8 cellular contexts compared by ENCODE assay signal in genomic region chr2:64750001-64750816, GRCh38.
DNase-seq lines count a peak whose midpoint lies in the region; ATAC-seq and TF ChIP-seq lines count a peak whose summit lies in the region.

No MANE protein-coding gene starts in this region.

- H3K9me3 ChIP-seq in Peyer's patch (no peaks in the 10 kb centered on the region), gastroesophageal sphincter (no peaks in the 10 kb centered on the region), neural progenitor cell (ENCODE audit: low read depth) (no peaks in the 10 kb centered on the region), transverse colon (no peaks in the 10 kb centered on the region)

- peak overlapping the region; percentile 89 for H3K27ac Mint-ChIP-seq in activated naive CD4-positive, alpha-beta T cell treated with anti-CD3 and anti-CD28 coated beads, Interleukin-2, amount 10 ng/mL, durations not matched to agents 7 days and 5 days
- peak overlapping the region; percentile 84 for H3K27ac Mint-ChIP-seq in neural progenitor cell

- H3K9ac ChIP-seq in neural progenitor cell: peak overlapping the region; percentile 64

- peaks cover 26% of the 10 kb centered on the region for H3K4me1 Mint-ChIP-seq in activated naive CD4-positive, alpha-beta T cell treated with anti-CD3 and anti-CD28 coated beads, Interleukin-2, amount 10 ng/mL, durations not matched to agents 7 days and 5 days
- peaks cover 21% of the 10 kb centered on the region for H3K4me1 Mint-ChIP-seq in neural progenitor cell

- H3K27me3 Mint-ChIP-seq in activated naive CD4-positive, alpha-beta T cell treated with anti-CD3 and anti-CD28 coated beads, Interleukin-2, amount 10 ng/mL, durations not matched to agents 7 days and 5 days: peaks cover 3% of the 10 kb centered on the region
- peaks cover 13% of the 10 kb centered on the region for H3K27me3 Mint-ChIP-seq in neural progenitor cell (ENCODE audit: insufficient read depth, low read depth)

- peaks cover 32% of the 10 kb centered on the region for H3F3A ChIP-seq in neural progenitor cell (ENCODE audit: low read depth)

- ATAC-seq in gastroesophageal sphincter: no peak

- H3K4me3 ChIP-seq in Peyer's patch: peak overlapping the region; percentile 71 to 86 (median 77)
- peak overlapping the region; percentile 74 to 89 for H3K4me3 ChIP-seq in gastroesophageal sphincter
- H3K4me3 ChIP-seq in neural progenitor cell: peak overlapping the region; percentile 79
- H3K4me3 ChIP-seq in transverse colon: peak overlapping the region; percentile 54 to 92 (median 74)

- H2AFZ ChIP-seq in neural progenitor cell (replicated peaks): peak overlapping the region; percentile 81

- no peaks in the 10 kb centered on the region for H3K9me3 Mint-ChIP-seq in activated naive CD4-positive, alpha-beta T cell treated with anti-CD3 and anti-CD28 coated beads, Interleukin-2, amount 10 ng/mL, durations not matched to agents 7 days and 5 days
- no peaks in the 10 kb centered on the region for H3K9me3 Mint-ChIP-seq in neural progenitor cell

- H3K4me1 ChIP-seq in Peyer's patch: peaks cover 0 to 23% (median 5%) of the 10 kb centered on the region in 4 donors
- H3K4me1 ChIP-seq in gastroesophageal sphincter: peaks cover 0 to 39% (median 3%) of the 10 kb centered on the region in 3 donors
- H3K4me1 ChIP-seq in neural progenitor cell: peaks cover 4% of the 10 kb centered on the region
- peaks cover 12 to 29% (median 18%) of the 10 kb centered on the region in 4 donors for H3K4me1 ChIP-seq in transverse colon

- intact Hi-C loops in transverse colon (cut with DNase I; ENCODE audit: low total_unique reads): loop anchor here (5.0 kb wide), 2 partner anchors 98 to 112 kb away; partner anchors contain the start of gene SERTAD2

- WGBS in gastroesophageal sphincter (ENCODE audit: low coverage in 1 of 2), 2 donors: 0% methylated on average over 12 to 19 of the region's 38 CpGs
- 0 to 1% methylated on average over 8 to 38 of the region's 38 CpGs for WGBS in transverse colon (ENCODE audit: low coverage in 1 of 2), 2 donors

- peak overlapping the region; percentile 80 for H3K4me2 ChIP-seq in neural progenitor cell

- DNase-seq in DMS79 treated with DMSO at 0.1 percent for 48 hours (lab: John Stamatoyannopoulos, UW): peak; percentile 38
- no peak for DNase-seq in DMS79 (lab: John Stamatoyannopoulos, UW)
- peak; percentile 63 to 73 (median 65) for DNase-seq in Peyer's patch
- peak; percentile 61 for DNase-seq in activated naive CD4-positive, alpha-beta T cell treated with anti-CD3 and anti-CD28 coated beads, Interleukin-2, amount 10 ng/mL, durations not matched to agents 7 days and 5 days
- peak; percentile 52 for DNase-seq in neural progenitor cell (ENCODE audit: low spot score)
- peak; percentile 68 for DNase-seq in transverse colon
- DNase-seq in NCI-H2196 treated with DMSO at 0.1 percent for 48 hours (lab: John Stamatoyannopoulos, UW; ENCODE audit: unreplicated experiment): no peak

- H3K36me3 Mint-ChIP-seq in activated naive CD4-positive, alpha-beta T cell treated with anti-CD3 and anti-CD28 coated beads, Interleukin-2, amount 10 ng/mL, durations not matched to agents 7 days and 5 days: no peaks in the 10 kb centered on the region
- H3K36me3 Mint-ChIP-seq in neural progenitor cell: no peaks in the 10 kb centered on the region

- TF ChIP-seq POLR2A in Peyer's patch (IDR thresholded peaks at IDR 0.05): no peak
- no peak for TF ChIP-seq POLR2A in gastroesophageal sphincter (IDR thresholded peaks at IDR 0.05)
- no peak for TF ChIP-seq POLR2A in transverse colon (IDR thresholded peaks at IDR 0.05)

- CTCF ChIA-PET in activated naive CD4-positive, alpha-beta T cell treated with anti-CD3 and anti-CD28 coated beads, Interleukin-2, amount 10 ng/mL, durations not matched to agents 7 days and 5 days (lab: Charles Lee): interaction anchor here (0.8 to 4.0 kb wide), 14 partner anchors 8 to 143 kb away, joined by 3 to 26 read pairs (median 4); partner anchors contain the start of gene SERTAD2

- H3K79me2 ChIP-seq in neural progenitor cell (ENCODE audit: low read depth): no peaks in the 10 kb centered on the region

- TF ChIP-seq EP300 in gastroesophageal sphincter (IDR thresholded peaks at IDR 0.05) (no peak), transverse colon (IDR thresholded peaks at IDR 0.05; ENCODE audit: low read depth) (no peak)

- no peaks in the 10 kb centered on the region for H3K27me3 ChIP-seq in Peyer's patch
- H3K27me3 ChIP-seq in gastroesophageal sphincter: no peaks in the 10 kb centered on the region
- H3K27me3 ChIP-seq in neural progenitor cell: peaks cover 31% of the 10 kb centered on the region
- no peaks in the 10 kb centered on the region for H3K27me3 ChIP-seq in transverse colon

- peak overlapping the region; percentile 82 for H3K4me3 Mint-ChIP-seq in activated naive CD4-positive, alpha-beta T cell treated with anti-CD3 and anti-CD28 coated beads, Interleukin-2, amount 10 ng/mL, durations not matched to agents 7 days and 5 days
- H3K4me3 Mint-ChIP-seq in neural progenitor cell: peak overlapping the region; percentile 95

- peak overlapping the region; percentile 96 to 99 (median 98) for H3K27ac ChIP-seq in Peyer's patch
- peak overlapping the region; percentile 91 to 98 (median 94) for H3K27ac ChIP-seq in gastroesophageal sphincter
- H3K27ac ChIP-seq in neural progenitor cell: peak overlapping the region; percentile 86
- peak overlapping the region; percentile 92 to 98 (median 96) for H3K27ac ChIP-seq in transverse colon

- no peak for TF ChIP-seq CTCF in Peyer's patch (IDR thresholded peaks at IDR 0.05)
- TF ChIP-seq CTCF in gastroesophageal sphincter (IDR thresholded peaks at IDR 0.05): peak in 2 of 4 experiments; percentile 37 to 43
- peak; percentile 13 for TF ChIP-seq CTCF in neural progenitor cell (IDR thresholded peaks at IDR 0.05)
- peak in 2 of 5 experiments; percentile 35 to 42 for TF ChIP-seq CTCF in transverse colon (IDR thresholded peaks at IDR 0.05)

- no peaks in the 10 kb centered on the region for H4K20me1 ChIP-seq in neural progenitor cell (ENCODE audit: low read depth)

- in situ Hi-C loops in transverse colon (cut with MboI; ENCODE audit: low pct_ligation_motif_present in 1 of 4, low pct_unique_long_range_greater_than_20kb in 1 of 4, low sequenced_read_pairs in 3 of 4): loop anchor here in 2 of 4 donors (10.0 kb wide), 2 partner anchors 95 to 115 kb away; no protein-coding TSS in a partner anchor

- H3K36me3 ChIP-seq in Peyer's patch (no peaks in the 10 kb centered on the region), gastroesophageal sphincter (no peaks in the 10 kb centered on the region), neural progenitor cell (no peaks in the 10 kb centered on the region), transverse colon (no peaks in the 10 kb centered on the region)

Comparison
In these comparisons a context has a peak if more than half of its experiments do, and no peak if none do; other contexts are left out.
1. DNase-seq: peak in DMS79 treated with DMSO at 0.1 percent for 48 hours (single experiment), Peyer's patch (3 of 3), activated naive CD4-positive, alpha-beta T cell treated with anti-CD3 and anti-CD28 coated beads, Interleukin-2, amount 10 ng/mL, durations not matched to agents 7 days and 5 days (single experiment), neural progenitor cell (single experiment) and transverse colon (single experiment); none in DMS79 (single experiment) and NCI-H2196 treated with DMSO at 0.1 percent for 48 hours (single experiment).
2. Peak in every context shown above with its lines, with median percentiles within 50 percentile points of each other: H3K27ac ChIP-seq and H3K4me3 ChIP-seq.